In genomic region chr4:172996571-172997216, GRCh38 we compare ENCODE assay signal across 11 cellular contexts.
DNase-seq lines count a peak whose midpoint lies in the region; ATAC-seq and TF ChIP-seq lines count a peak whose summit lies in the region.
"Had no signal": no experiment of that assay in that cellular context is flagged by ENCODE, and none has a peak within 500 bp of the region (broad histone marks: within the 10 kb centered on the region; RNA-seq: fewer than 3 reads in every experiment).

No MANE protein-coding gene starts in this region.

- H3K4me3 ChIP-seq in choroid plexus epithelial cell (ENCODE audit: low read depth, low read length): no peak overlapping the region
- H3K4me3 ChIP-seq: dorsolateral prefrontal cortex had no signal

- no peak for TF ChIP-seq CTCF in choroid plexus epithelial cell (conservative IDR thresholded peaks at IDR 0.05; ENCODE audit: low read depth, low read length)

- DNase-seq in EL (peak; percentile 54), M059J (ENCODE audit: low read depth) (peak; percentile 74), choroid plexus epithelial cell (ENCODE audit: low read depth) (peak; percentile 91), myocyte (ENCODE audit: low read depth) (peak; percentile 65), foreskin melanocyte (no peak), NCI-H526 treated with DMSO at 0.1 percent for 48 hours (lab: John Stamatoyannopoulos, UW) (no peak), NCI-H2171 (lab: John Stamatoyannopoulos, UW) (no peak)
- DNase-seq: dorsolateral prefrontal cortex; islet precursor cell; stimulated activated CD4-positive, alpha-beta T cell treated with anti-CD3 and anti-CD28 coated beads, Interleukin-4, amount 100 ng/mL, for 4 hours had no signal

- ATAC-seq in GM21360 (IDR thresholded peaks at IDR 0.05; ENCODE audit: unreplicated experiment): no peak

Comparison
In these comparisons a context has a peak if more than half of its experiments do, and no peak if none do; other contexts are left out.
1. DNase-seq: peak in EL (single experiment), M059J (single experiment), choroid plexus epithelial cell (single experiment) and myocyte (single experiment); none in foreskin melanocyte (single experiment), NCI-H526 treated with DMSO at 0.1 percent for 48 hours (single experiment) and NCI-H2171 (single experiment).